14 cellular contexts compared by ENCODE assay signal in the genomic region with DNA sequence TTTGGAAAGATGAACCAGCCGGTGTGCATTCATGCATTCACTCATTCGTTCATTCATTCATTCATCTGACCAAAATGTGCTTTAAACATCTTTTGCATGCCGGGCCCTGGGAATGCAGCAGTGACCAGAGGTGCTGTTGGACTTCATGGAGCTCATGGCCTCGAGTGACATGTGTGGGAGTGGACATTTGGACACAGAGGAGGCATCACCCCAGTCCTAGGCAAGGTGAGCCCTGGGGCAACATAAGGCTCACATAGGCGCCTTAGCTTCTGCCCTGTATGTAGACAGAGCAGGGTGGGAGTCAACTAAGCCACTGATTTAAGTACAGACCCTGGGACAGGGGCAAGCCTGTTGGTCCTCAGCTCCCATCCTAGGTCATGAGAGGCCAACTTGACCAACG.
"Had no signal": no experiment of that assay in that cellular context is flagged by ENCODE, and none has a peak within 500 bp of the region (broad histone marks: within the 10 kb centered on the region; RNA-seq: fewer than 3 reads in every experiment).

No MANE protein-coding gene starts in this region.

- H3K9me3 ChIP-seq: neutrophil, pancreas, psoas muscle, right lobe of liver, spleen, thoracic aorta, thyroid gland, tibial nerve, upper lobe of left lung, vagina had no signal

- H2AFZ ChIP-seq: neural progenitor cell had no signal

- H3K4me3 ChIP-seq: neural progenitor cell, pancreas, psoas muscle, right lobe of liver, skin epidermis, smooth muscle cell, spleen, thoracic aorta, thyroid gland, tibial nerve, upper lobe of left lung, vagina had no signal

- H3K27me3 ChIP-seq: pancreas, right lobe of liver, thyroid gland, tibial nerve, upper lobe of left lung, vagina had no signal

- FAIRE-seq: pancreas, urothelium cell line had no signal

- H3K36me3 ChIP-seq: neural progenitor cell, neutrophil, pancreas, right lobe of liver, spleen, thoracic aorta, thyroid gland, tibial nerve, upper lobe of left lung, vagina had no signal

- H3K27ac ChIP-seq: neural progenitor cell, neutrophil, pancreas, psoas muscle, right lobe of liver, skin epidermis, spleen, thoracic aorta, thyroid gland, tibial nerve, upper lobe of left lung, vagina had no signal

- H3K9ac ChIP-seq: neural progenitor cell had no signal

- H3K4me1 ChIP-seq: neural progenitor cell, pancreas, right lobe of liver, thyroid gland, vagina had no signal
